In genomic region chr10:71419002-71419540, GRCh38 we compare ENCODE assay signal across 16 cellular contexts. TPM values are rescaled to one million over a fixed set of nuclear protein-coding genes. Genes with fewer than 3 reads are reported as not detected.
A peak's percentile ranks its signal among the peaks of the same experiment; 100 is the strongest.
DNase-seq lines count a peak whose midpoint lies in the region; TF ChIP-seq lines count a peak whose summit lies in the region.
"Had no signal": no experiment of that assay in that cellular context is flagged by ENCODE, and none has a peak within 500 bp of the region (broad histone marks: within the 10 kb centered on the region; RNA-seq: fewer than 3 reads in every experiment).

No MANE protein-coding gene starts in this region.

- H3K36me3 Mint-ChIP-seq in osteocyte (ENCODE audit: unreplicated experiment) (no peaks in the 10 kb centered on the region), type B pancreatic cell (no peaks in the 10 kb centered on the region)
- H3K36me3 Mint-ChIP-seq: CD14-positive monocyte; CD4-positive, alpha-beta memory T cell had no signal

- H3K4me3 ChIP-seq in epithelial cell of esophagus (ENCODE audit: low read length), result no peak overlapping the region
- H3K4me3 ChIP-seq: A549, BLaER1 had no signal

- TF ChIP-seq CTCF in epithelial cell of esophagus (IDR thresholded peaks at IDR 0.05; ENCODE audit: insufficient read depth, low read depth, low read length, missing control alignments) (peak; percentile 4), osteocyte (IDR thresholded peaks at IDR 0.05) (no peak), type B pancreatic cell (conservative IDR thresholded peaks at IDR 0.05) (no peak)

- H3K9me3 Mint-ChIP-seq in osteocyte (ENCODE audit: unreplicated experiment), result no peaks in the 10 kb centered on the region
- H3K9me3 Mint-ChIP-seq in type B pancreatic cell, result no peaks in the 10 kb centered on the region

- no peak overlapping the region for H3K27ac Mint-ChIP-seq in osteocyte (ENCODE audit: unreplicated experiment)
- H3K27ac Mint-ChIP-seq in type B pancreatic cell, result no peak overlapping the region
- H3K27ac Mint-ChIP-seq: CD14-positive monocyte; CD4-positive, alpha-beta memory T cell had no signal

- DNase-seq in activated CD8-positive, alpha-beta memory T cell treated with anti-CD3 and anti-CD28 coated beads for 24 hours, result peak; percentile 19
- no peak for DNase-seq in activated CD8-positive, alpha-beta memory T cell treated with anti-CD3 and anti-CD28 coated beads, Interleukin-2, amount 50 U/mL, for 4 hours
- DNase-seq in epithelial cell of esophagus (ENCODE audit: low read depth) (no peak), osteocyte (ENCODE audit: extremely low spot score, unreplicated experiment) (peak; percentile 23), type B pancreatic cell (ENCODE audit: extremely low spot score, unreplicated experiment) (peak; percentile 18), NCI-H146 (lab: John Stamatoyannopoulos, UW) (no peak), GM19238 (ENCODE audit: insufficient read length, low spot score) (no peak), NCI-H2029 treated with DMSO at 0.1 percent for 48 hours (lab: John Stamatoyannopoulos, UW) (no peak)
- DNase-seq: CD4-positive, alpha-beta memory T cell; DMS79 treated with DMSO at 0.1 percent for 48 hours; GF-D8; GOT3; H7 had no signal

- H3K27me3 Mint-ChIP-seq in osteocyte (ENCODE audit: unreplicated experiment) (peaks cover 25% of the 10 kb centered on the region), type B pancreatic cell (peaks cover 13% of the 10 kb centered on the region)

- H3K4me3 Mint-ChIP-seq in osteocyte (ENCODE audit: unreplicated experiment) (no peak overlapping the region), type B pancreatic cell (no peak overlapping the region)
- H3K4me3 Mint-ChIP-seq: CD14-positive monocyte; CD4-positive, alpha-beta memory T cell had no signal

- no peaks in the 10 kb centered on the region for H3K4me1 Mint-ChIP-seq in osteocyte (ENCODE audit: unreplicated experiment)
- peaks cover 9% of the 10 kb centered on the region for H3K4me1 Mint-ChIP-seq in type B pancreatic cell (ENCODE audit: unreplicated experiment)
- H3K4me1 Mint-ChIP-seq: CD14-positive monocyte; CD4-positive, alpha-beta memory T cell had no signal

RNA-seq across cellular contexts. Expression of gene CDH23, which starts 22.4 kb away (rescaled TPM):
- not detected in 2 replicates for total RNA-seq in osteocyte
- 7.4 and 9.4 TPM in 2 replicates for total RNA-seq in type B pancreatic cell (ENCODE audit: low replicate concordance)

Comparison
In these comparisons a context has a peak if more than half of its experiments do, and no peak if none do; other contexts are left out.
1. DNase-seq: peak in activated CD8-positive, alpha-beta memory T cell treated with anti-CD3 and anti-CD28 coated beads for 24 hours (single experiment), osteocyte (single experiment) and type B pancreatic cell (single experiment); none in activated CD8-positive, alpha-beta memory T cell treated with anti-CD3 and anti-CD28 coated beads, Interleukin-2, amount 50 U/mL, for 4 hours (single experiment), epithelial cell of esophagus (single experiment), NCI-H146 (single experiment), GM19238 (single experiment) and NCI-H2029 treated with DMSO at 0.1 percent for 48 hours (single experiment).